Comparison of ENCODE assay signal across 8 cellular contexts in genomic region chr7:130921391-130922180, GRCh38.
DNase-seq lines count a peak whose midpoint lies in the region; ATAC-seq and TF ChIP-seq lines count a peak whose summit lies in the region.

No MANE protein-coding gene starts in this region.

- peak; percentile 53; the same call in 1 of the 2 replicates for TF ChIP-seq POLR2A in IMR-90 (IDR thresholded peaks at IDR 0.05; ENCODE audit: low read depth, low read length)
- no peak for TF ChIP-seq POLR2A in sigmoid colon (IDR thresholded peaks at IDR 0.05)
- no peak for TF ChIP-seq POLR2A in erythroblast (IDR thresholded peaks at IDR 0.05; ENCODE audit: low read length)

- H3K36me3 Mint-ChIP-seq in activated naive CD8-positive, alpha-beta T cell treated with anti-CD3 and anti-CD28 coated beads for 36 hours = peaks cover 65% of the 10 kb centered on the region

- peak overlapping the region; percentile 45 to 51; a peak in 3 of 4 replicates for H4K8ac ChIP-seq in IMR-90 (ENCODE audit: low read depth in 2 of 2, low read length in 2 of 2)

- H3K9ac ChIP-seq in IMR-90 (ENCODE audit: low read depth, low read length) = peak overlapping the region; percentile 61

- H3K18ac ChIP-seq in IMR-90 (ENCODE audit: low read depth, low read length) = peak overlapping the region; percentile 48

- H3K36me3 ChIP-seq in IMR-90 (ENCODE audit: control insufficient read depth, insufficient read depth, low read length) (peaks cover 6% of the 10 kb centered on the region), hepatocyte (replicated peaks; ENCODE audit: insufficient read depth, low read depth) (no peaks in the 10 kb centered on the region), sigmoid colon (no peaks in the 10 kb centered on the region)

- H3K4me1 ChIP-seq in IMR-90 (ENCODE audit: control insufficient read depth, insufficient read depth, low read length) (peaks cover 42% of the 10 kb centered on the region), hepatocyte (ENCODE audit: insufficient read depth) (peaks cover 40% of the 10 kb centered on the region), sigmoid colon (peaks cover 0 to 90% (median 64%) of the 10 kb centered on the region in 4 donors)

- no peak overlapping the region for H3K4me3 Mint-ChIP-seq in activated naive CD8-positive, alpha-beta T cell treated with anti-CD3 and anti-CD28 coated beads for 36 hours

- H3K9me1 ChIP-seq in IMR-90 (ENCODE audit: insufficient read depth, low read length) = peaks cover 31% of the 10 kb centered on the region

- BruUV-seq in IMR-90 (replicated peaks; lab: Mats Ljungman, UMichigan) = no TSS peak

- peak overlapping the region; percentile 87 for H2BK120ac ChIP-seq in IMR-90 (ENCODE audit: low read depth, low read length)

- intact Hi-C loops in IMR-90 (cut with micrococcal nuclease) (no loop called here), sigmoid colon (cut with DNase I) (no loop called here)

- peak; percentile 9; the same call in 1 of the 2 replicates for ATAC-seq in IMR-90 (ENCODE audit: low read depth)
- no peak for ATAC-seq in HG03108 (IDR thresholded peaks at IDR 0.05; ENCODE audit: unreplicated experiment)
- no peak for ATAC-seq in GM19328 (IDR thresholded peaks at IDR 0.05; ENCODE audit: unreplicated experiment)
- no peak for ATAC-seq in HG03280 (IDR thresholded peaks at IDR 0.05; ENCODE audit: unreplicated experiment)

- no peaks in the 10 kb centered on the region for H3K27me3 Mint-ChIP-seq in activated naive CD8-positive, alpha-beta T cell treated with anti-CD3 and anti-CD28 coated beads for 36 hours

- POLR2A ChIA-PET in IMR-90 (lab: Charles Lee; ENCODE audit: unreplicated experiment) = interaction anchor here (0.6 to 0.7 kb wide), 2 partner anchors 10 to 118 kb away, joined by 3 to 5 read pairs; no protein-coding TSS in a partner anchor

- peaks cover 12 to 64% of the 10 kb centered on the region in 2 experiments for H3K79me1 ChIP-seq in IMR-90 (ENCODE audit: low read depth in 1 of 2, low read length in 2 of 2)

- peak overlapping the region; percentile 75 for H2BK20ac ChIP-seq in IMR-90 (ENCODE audit: low read depth, low read length)

- H3K4me1 Mint-ChIP-seq in activated naive CD8-positive, alpha-beta T cell treated with anti-CD3 and anti-CD28 coated beads for 36 hours = peaks cover 88% of the 10 kb centered on the region

- in situ Hi-C loops in IMR-90 (cut with MboI; ENCODE audit: low sequenced_read_pairs) = no loop called here

- H3K27ac ChIP-seq in IMR-90 (ENCODE audit: insufficient read depth, low read length) = peak overlapping the region; percentile 87
- peak overlapping the region; percentile 68 for H3K27ac ChIP-seq in hepatocyte
- H3K27ac ChIP-seq in sigmoid colon = peak overlapping the region; percentile 69 to 83 (median 75)

- peak overlapping the region; percentile 26 for H2AK5ac ChIP-seq in IMR-90 (ENCODE audit: low read depth, low read length)

- H3K9me3 ChIP-seq in IMR-90 (ENCODE audit: control insufficient read depth, insufficient read depth, low read length) (no peaks in the 10 kb centered on the region), hepatocyte (ENCODE audit: low read depth) (no peaks in the 10 kb centered on the region), sigmoid colon (no peaks in the 10 kb centered on the region)

- 59% methylated on average over 14 of the region's 23 CpGs; no CpG with 5 or more reads in 1 of the 2 experiments for WGBS in IMR-90 (ENCODE audit: extremely low coverage in 2 of 2, insufficient read length in 1 of 2), 2 experiments
- 73% methylated on average over 23 of the region's 23 CpGs for WGBS in hepatocyte (ENCODE audit: low lambda C conversion rate, missing lambda C conversion rate)
- 13 to 64% methylated on average over 23 of the region's 23 CpGs for WGBS in sigmoid colon, 2 donors

- H3K4ac ChIP-seq in IMR-90 (ENCODE audit: low read depth, low read length) = peak overlapping the region; percentile 86

- peak overlapping the region; percentile 87 for H3K23ac ChIP-seq in IMR-90 (ENCODE audit: low read depth, low read length)

- peak; percentile 85 for DNase-seq in IMR-90
- no peak for DNase-seq in activated naive CD8-positive, alpha-beta T cell treated with anti-CD3 and anti-CD28 coated beads for 36 hours
- DNase-seq in hepatocyte (ENCODE audit: low spot score) = no peak
- DNase-seq in sigmoid colon = peak; percentile 79
- no peak for DNase-seq in erythroblast (lab: John Stamatoyannopoulos, UW)

- peak overlapping the region; percentile 25 for H3K27ac Mint-ChIP-seq in activated naive CD8-positive, alpha-beta T cell treated with anti-CD3 and anti-CD28 coated beads for 36 hours

- H2BK15ac ChIP-seq in IMR-90 (ENCODE audit: low read depth, low read length) = peak overlapping the region; percentile 45; the same call in 2 of the 3 replicates

- CTCF ChIA-PET in IMR-90 (lab: Yijun Ruan, JAX) = interaction anchor here (1.0 to 1.6 kb wide), 3 partner anchors 9 to 24 kb away, joined by 3 to 5 read pairs (median 5); no protein-coding TSS in a partner anchor

- no peaks in the 10 kb centered on the region for H3K9me3 Mint-ChIP-seq in activated naive CD8-positive, alpha-beta T cell treated with anti-CD3 and anti-CD28 coated beads for 36 hours

- H3K9me2 ChIP-seq in hepatocyte (replicated peaks; ENCODE audit: insufficient read depth) = no peaks in the 10 kb centered on the region

- TF ChIP-seq RAD21 in IMR-90 (IDR thresholded peaks at IDR 0.05; ENCODE audit: low read length) = no peak; the same call in 1 of the 2 replicates

- no peak for TF ChIP-seq EP300 in sigmoid colon (IDR thresholded peaks at IDR 0.05)

- TF ChIP-seq CTCF in IMR-90 (conservative IDR thresholded peaks at IDR 0.05; ENCODE audit: low read depth, low read length) (no peak), hepatocyte (IDR thresholded peaks at IDR 0.05; ENCODE audit: poor library complexity) (no peak), sigmoid colon (IDR thresholded peaks at IDR 0.05) (no peak)

- H3K4me3 ChIP-seq in IMR-90 (ENCODE audit: insufficient read depth, low read depth, low read length) (peak overlapping the region; percentile 0; the same call in 1 of the 2 replicates), hepatocyte (no peak overlapping the region), sigmoid colon (peak overlapping the region in 3 of 4 donors; percentile 15 to 27 (median 16))

- H3K4me2 ChIP-seq in IMR-90 (ENCODE audit: low read depth, low read length) (peak overlapping the region; percentile 55), hepatocyte (peak overlapping the region; percentile 44)

- H3K79me2 ChIP-seq in hepatocyte = no peaks in the 10 kb centered on the region

- H3K56ac ChIP-seq in IMR-90 (ENCODE audit: extremely low read depth, insufficient read depth, low read length) = peak overlapping the region; percentile 76; the same call in 1 of the 2 replicates

- peak overlapping the region; percentile 74 for H4K5ac ChIP-seq in IMR-90 (ENCODE audit: low read depth, low read length)

- H4K91ac ChIP-seq in IMR-90 (ENCODE audit: insufficient read depth, low read depth, low read length) = peak overlapping the region; percentile 85

- H2AFZ ChIP-seq in IMR-90 (replicated peaks; ENCODE audit: low read length, poor library complexity) = peak overlapping the region; percentile 28
- H2AFZ ChIP-seq in hepatocyte = no peak overlapping the region

- dilution Hi-C loops in IMR-90 (cut with HindIII; ENCODE audit: low sequenced_read_pairs, unreplicated experiment) = no loop called here

- H4K20me1 ChIP-seq in IMR-90 (ENCODE audit: insufficient read depth, low read length) (peaks cover 6% of the 10 kb centered on the region; the same call in 1 of the 2 replicates), hepatocyte (ENCODE audit: insufficient read depth, poor library complexity, severe bottlenecking) (no peaks in the 10 kb centered on the region)

- peak overlapping the region; percentile 81 for H2BK5ac ChIP-seq in IMR-90 (ENCODE audit: low read depth, low read length, poor library complexity, severe bottlenecking)

- H3K14ac ChIP-seq in IMR-90 (replicated peaks; ENCODE audit: low read depth, low read length) = peak overlapping the region; percentile 72

- peak overlapping the region; percentile 55 for H2AK9ac ChIP-seq in IMR-90 (replicated peaks; ENCODE audit: low read depth, low read length, poor library complexity)

- H3K27me3 ChIP-seq in IMR-90 (ENCODE audit: control insufficient read depth, insufficient read depth, low read length) (no peaks in the 10 kb centered on the region), hepatocyte (no peaks in the 10 kb centered on the region), sigmoid colon (no peaks in the 10 kb centered on the region)

TF ChIP-seq in IMR-90, 13 proteins besides CTCF, POLR2A, EP300 and RAD21 (continues in another document):
- no peak for TF ChIP-seq MAFK (IDR thresholded peaks at IDR 0.05; ENCODE audit: low read depth, low read length)
- no peak for TF ChIP-seq FOS (IDR thresholded peaks at IDR 0.05; ENCODE audit: low read depth, low read length)
- TF ChIP-seq RFX5 (IDR thresholded peaks at IDR 0.05; ENCODE audit: low read depth, low read length) = no peak
- no peak for TF ChIP-seq MAZ (IDR thresholded peaks at IDR 0.05; ENCODE audit: borderline replicate concordance, low read depth, low read length)
- no peak for TF ChIP-seq USF2 (IDR thresholded peaks at IDR 0.05; ENCODE audit: low read depth, low read length)
- no peak for TF ChIP-seq MXI1 (IDR thresholded peaks at IDR 0.05; ENCODE audit: borderline replicate concordance, low read depth, low read length)
- no peak for TF ChIP-seq SMC3 (IDR thresholded peaks at IDR 0.05; ENCODE audit: low read depth, low read length)
- TF ChIP-seq NFE2L2 (IDR thresholded peaks at IDR 0.05; ENCODE audit: low read depth, low read length) = no peak
- TF ChIP-seq ELK1 (IDR thresholded peaks at IDR 0.05; ENCODE audit: borderline replicate concordance, low read depth, low read length) = no peak
- TF ChIP-seq BHLHE40 (IDR thresholded peaks at IDR 0.05; ENCODE audit: low read depth, low read length) = no peak
- no peak for TF ChIP-seq RCOR1 (IDR thresholded peaks at IDR 0.05; ENCODE audit: insufficient replicate concordance, low read length)
- TF ChIP-seq CHD1 (IDR thresholded peaks at IDR 0.05; ENCODE audit: low read depth, low read length) = no peak

Comparison
In these comparisons a context has a peak if more than half of its experiments do, and no peak if none do; other contexts are left out.
1. DNase-seq: peak in IMR-90 (single experiment) and sigmoid colon (single experiment); none in activated naive CD8-positive, alpha-beta T cell treated with anti-CD3 and anti-CD28 coated beads for 36 hours (single experiment), hepatocyte (single experiment) and erythroblast (0 of 2).
2. Peak in every context shown above with its lines, with median percentiles within 50 percentile points of each other: H3K27ac ChIP-seq.